14 cellular contexts compared by ENCODE assay signal in genomic region chr9:92723801-92724323, GRCh38. TPM values are rescaled to one million over a fixed set of nuclear protein-coding genes. Genes with fewer than 3 reads are reported as not detected.
A peak's percentile ranks its signal among the peaks of the same experiment; 100 is the strongest.
DNase-seq lines count a peak whose midpoint lies in the region; ATAC-seq and TF ChIP-seq lines count a peak whose summit lies in the region.
"Had no signal": no experiment of that assay in that cellular context is flagged by ENCODE, and none has a peak within 500 bp of the region (broad histone marks: within the 10 kb centered on the region; RNA-seq: fewer than 3 reads in every experiment).

No MANE protein-coding gene starts in this region.

- no peak overlapping the region for H3K4me3 ChIP-seq in CD8-positive, alpha-beta memory T cell (ENCODE audit: low read length)
- H3K4me3 ChIP-seq in PC-3 (ENCODE audit: low read length) (no peak overlapping the region), mucosa of descending colon (no peak overlapping the region)
- H3K4me3 ChIP-seq: ascending aorta, BLaER1, HAP-1 had no signal

- no peak overlapping the region for H3K9ac ChIP-seq in PC-3 (ENCODE audit: low read length)
- H3K9ac ChIP-seq: BLaER1 had no signal

- BruUV-seq in PC-3 (replicated peaks; lab: Mats Ljungman, UMichigan), result no TSS peak

- no peaks in the 10 kb centered on the region for H3K27me3 Mint-ChIP-seq in CD8-positive, alpha-beta memory T cell
- H3K27me3 Mint-ChIP-seq in progenitor cell of endocrine pancreas, result no peaks in the 10 kb centered on the region

- no peak overlapping the region for H3K4me2 ChIP-seq in PC-3 (ENCODE audit: low read length)
- H3K4me2 ChIP-seq: BLaER1 had no signal

- no peaks in the 10 kb centered on the region for H3K79me2 ChIP-seq in PC-3 (ENCODE audit: low read length)

- DNase-seq in CD8-positive, alpha-beta memory T cell, result no peak
- DNase-seq in PC-3 (no peak), epithelial cell of prostate (ENCODE audit: low read depth, low spot score) (no peak), progenitor cell of endocrine pancreas (ENCODE audit: low spot score, unreplicated experiment) (no peak), mucosa of descending colon (no peak), KG1 (lab: John Stamatoyannopoulos, UW) (no peak)
- DNase-seq: activated T-cell treated with anti-CD3 and anti-CD28 coated beads, Interleukin-2, amount 50 U/mL, for 1 hour; DND-41; mesendoderm had no signal

- no peak overlapping the region for H3K27ac ChIP-seq in CD8-positive, alpha-beta memory T cell (ENCODE audit: low read depth, low read length)
- peak overlapping the region; percentile 9; the same call in 1 of the 2 replicates for H3K27ac ChIP-seq in PC-3 (ENCODE audit: low read length)
- H3K27ac ChIP-seq in epithelial cell of prostate, result peak overlapping the region; percentile 94
- H3K27ac ChIP-seq: ascending aorta, BLaER1 had no signal

- POLR2A ChIA-PET in CD8-positive, alpha-beta memory T cell (lab: Charles Lee), result no interaction called here
- POLR2A ChIA-PET in PC-3 (lab: Charles Lee; ENCODE audit: unreplicated experiment), result no interaction called here

- H3K9me3 Mint-ChIP-seq in CD8-positive, alpha-beta memory T cell, result no peaks in the 10 kb centered on the region
- H3K9me3 Mint-ChIP-seq in progenitor cell of endocrine pancreas (ENCODE audit: low read depth), result no peaks in the 10 kb centered on the region

- intact Hi-C loops in PC-3 (cut with micrococcal nuclease) (no loop called here), mucosa of descending colon (cut with DNase I, micrococcal nuclease) (no loop called here)

- H3K9me2 ChIP-seq in PC-3 (replicated peaks; ENCODE audit: low read length), result no peaks in the 10 kb centered on the region

- H3F3A ChIP-seq in PC-3 (ENCODE audit: low read length, unreplicated experiment), result no peaks in the 10 kb centered on the region

- no peaks in the 10 kb centered on the region for H3K9me3 ChIP-seq in CD8-positive, alpha-beta memory T cell (ENCODE audit: low read length)
- H3K9me3 ChIP-seq in PC-3 (ENCODE audit: low read length) (no peaks in the 10 kb centered on the region), mucosa of descending colon (no peaks in the 10 kb centered on the region)
- H3K9me3 ChIP-seq: ascending aorta, BLaER1, HAP-1 had no signal

- H3K4me1 Mint-ChIP-seq in CD8-positive, alpha-beta memory T cell, result peaks cover 12 to 35% (median 21%) of the 10 kb centered on the region in 3 donors
- H3K4me1 Mint-ChIP-seq in progenitor cell of endocrine pancreas (ENCODE audit: low read depth), result peaks cover 1% of the 10 kb centered on the region

- TF ChIP-seq CTCF in PC-3 (conservative IDR thresholded peaks at IDR 0.05; ENCODE audit: low read depth, low read length), result no peak
- no peak for TF ChIP-seq CTCF in progenitor cell of endocrine pancreas (IDR thresholded peaks at IDR 0.05; ENCODE audit: unreplicated experiment)
- no peak for TF ChIP-seq CTCF in mucosa of descending colon (IDR thresholded peaks at IDR 0.05)

- CTCF ChIA-PET in CD8-positive, alpha-beta memory T cell (lab: Charles Lee), result no interaction called here
- CTCF ChIA-PET in PC-3 (lab: Charles Lee), result no interaction called here

- peaks cover 25% of the 10 kb centered on the region for H3K36me3 ChIP-seq in CD8-positive, alpha-beta memory T cell (ENCODE audit: insufficient read depth, low read length)
- H3K36me3 ChIP-seq in PC-3 (ENCODE audit: low read depth, low read length) (no peaks in the 10 kb centered on the region; the same call in 1 of the 2 replicates), mucosa of descending colon (ENCODE audit: low read depth) (peaks cover 6% of the 10 kb centered on the region)

- no peaks in the 10 kb centered on the region for H3K4me1 ChIP-seq in CD8-positive, alpha-beta memory T cell (ENCODE audit: insufficient read depth, low read length)
- no peaks in the 10 kb centered on the region for H3K4me1 ChIP-seq in PC-3 (ENCODE audit: insufficient read depth, low read length)
- H3K4me1 ChIP-seq in mucosa of descending colon (ENCODE audit: low read depth), result no peaks in the 10 kb centered on the region
- H3K4me1 ChIP-seq: ascending aorta, HAP-1 had no signal

- H2AFZ ChIP-seq in PC-3 (ENCODE audit: low read length), result no peak overlapping the region

- H3K36me3 Mint-ChIP-seq in CD8-positive, alpha-beta memory T cell, result peaks cover 3 to 89% (median 8%) of the 10 kb centered on the region in 3 donors
- peaks cover 6% of the 10 kb centered on the region for H3K36me3 Mint-ChIP-seq in progenitor cell of endocrine pancreas (ENCODE audit: insufficient read depth)

- no peak overlapping the region for H3K4me3 Mint-ChIP-seq in CD8-positive, alpha-beta memory T cell
- H3K4me3 Mint-ChIP-seq in progenitor cell of endocrine pancreas (ENCODE audit: low read depth), result no peak overlapping the region

- no peaks in the 10 kb centered on the region for H4K20me1 ChIP-seq in PC-3 (ENCODE audit: low read length)

- H3K27me3 ChIP-seq in CD8-positive, alpha-beta memory T cell (ENCODE audit: insufficient read depth, low read length, poor library complexity, severe bottlenecking), result no peaks in the 10 kb centered on the region
- no peaks in the 10 kb centered on the region for H3K27me3 ChIP-seq in PC-3 (ENCODE audit: low read length)
- H3K27me3 ChIP-seq: ascending aorta, BLaER1 had no signal

- ATAC-seq in PC-3, result no peak
- no peak for ATAC-seq in mucosa of descending colon
- no peak for ATAC-seq in GM21447 (IDR thresholded peaks at IDR 0.05; ENCODE audit: unreplicated experiment)
- ATAC-seq in GM18520 (IDR thresholded peaks at IDR 0.05; ENCODE audit: unreplicated experiment), result no peak

- peak overlapping the region in 5 of 8 donors; percentile 9 to 80 (median 47) for H3K27ac Mint-ChIP-seq in CD8-positive, alpha-beta memory T cell
- H3K27ac Mint-ChIP-seq in progenitor cell of endocrine pancreas, result peak overlapping the region; percentile 53

RNA-seq across cellular contexts. Expression of gene BICD2, which starts 40.8 kb away (rescaled TPM):
- 10 to 100 TPM; 26.7 to 27.1 TPM for total RNA-seq in CD8-positive, alpha-beta memory T cell
- 18.6 TPM for polyA plus RNA-seq in CD8-positive, alpha-beta memory T cell
- total RNA-seq in PC-3 (2014; rRNA removed) (26.3 and 36.9 TPM in 2 replicates), progenitor cell of endocrine pancreas (24.6 and 25.5 TPM in 2 replicates), mucosa of descending colon (10 to 100 TPM in 1 of 3 donors, 1 to 10 TPM in 2; 6.8 to 36.1 (median 8.6) TPM)

RNA-seq across cellular contexts. Expression of gene IPPK, which starts 53.9 kb away (rescaled TPM):
- 10 to 100 TPM; 13.5 to 13.7 TPM for total RNA-seq in CD8-positive, alpha-beta memory T cell
- 9.2 TPM for polyA plus RNA-seq in CD8-positive, alpha-beta memory T cell
- total RNA-seq in PC-3 (2014; rRNA removed) (10.6 and 13.2 TPM in 2 replicates), progenitor cell of endocrine pancreas (10.2 and 10.8 TPM in 2 replicates), mucosa of descending colon (1 to 10 TPM; 6.8 to 9.0 (median 7.7) TPM)
